Comparison of ENCODE assay signal across 8 cellular contexts in genomic region chr2:101698419-101699190, GRCh38. TPM values are rescaled to one million over a fixed set of nuclear protein-coding genes. Genes with fewer than 3 reads are reported as not detected.
A peak's percentile ranks its signal among the peaks of the same experiment; 100 is the strongest.
DNase-seq lines count a peak whose midpoint lies in the region; ATAC-seq and TF ChIP-seq lines count a peak whose summit lies in the region.

No MANE protein-coding gene starts in this region.

- H3K4me3 ChIP-seq in breast epithelium (peak overlapping the region; percentile 63 to 81 (median 71)), mesenchymal stem cell (ENCODE audit: insufficient read depth in 1 of 2, low read depth in 1 of 2, low read length in 2 of 2) (peak overlapping the region; percentile 74 to 94)

- H2BK120ac ChIP-seq in mesenchymal stem cell (ENCODE audit: low read depth, low read length) = peak overlapping the region; percentile 90

- H3K9me3 Mint-ChIP-seq in effector memory CD8-positive, alpha-beta T cell = peaks cover 0 to 7% of the 10 kb centered on the region in 2 donors

- H3K27me3 ChIP-seq in breast epithelium (no peaks in the 10 kb centered on the region), mesenchymal stem cell (ENCODE audit: control insufficient read depth in 1 of 2, insufficient read depth in 1 of 2, low read length in 2 of 2) (no peaks in the 10 kb centered on the region)

- peak overlapping the region; percentile 52 to 68 for H3K23ac ChIP-seq in mesenchymal stem cell (ENCODE audit: low read length in 2 of 2)

- 1% methylated on average over 8 of the region's 15 CpGs for WGBS in mesenchymal stem cell

- no peak overlapping the region for H3K27ac Mint-ChIP-seq in effector memory CD8-positive, alpha-beta T cell

- H3K79me1 ChIP-seq in mesenchymal stem cell (replicated peaks; ENCODE audit: low read length, poor library complexity, severe bottlenecking) = no peaks in the 10 kb centered on the region

- H3K18ac ChIP-seq in mesenchymal stem cell (ENCODE audit: low read depth in 1 of 2, low read length in 2 of 2) = peak overlapping the region; percentile 74 to 90

- intact Hi-C loops in breast epithelium (cut with DNase I; ENCODE audit: low total_unique reads) = no loop called here

- H2BK5ac ChIP-seq in mesenchymal stem cell (ENCODE audit: low read depth, low read length, poor library complexity, severe bottlenecking) = no peak overlapping the region

- peaks cover 18% of the 10 kb centered on the region for H3K36me3 Mint-ChIP-seq in effector memory CD8-positive, alpha-beta T cell (ENCODE audit: insufficient read depth)

- H3K9ac ChIP-seq in mesenchymal stem cell (ENCODE audit: low read length) = peak overlapping the region; percentile 97

- peaks cover 15 to 21% of the 10 kb centered on the region in 2 donors for H3K4me1 Mint-ChIP-seq in effector memory CD8-positive, alpha-beta T cell (ENCODE audit: low read depth in 2 of 2)

- H2BK15ac ChIP-seq in mesenchymal stem cell (ENCODE audit: low read depth, poor library complexity, severe bottlenecking) = no peak overlapping the region

- H2AK5ac ChIP-seq in mesenchymal stem cell (ENCODE audit: low read length, severe bottlenecking) = peak overlapping the region; percentile 35

- peak overlapping the region in 1 of 2 experiments; percentile 92 for H3K4ac ChIP-seq in mesenchymal stem cell (ENCODE audit: low read depth in 1 of 2, low read length in 2 of 2)

- H3K14ac ChIP-seq in mesenchymal stem cell (ENCODE audit: low read length in 2 of 2) = peak overlapping the region in 1 of 2 experiments; percentile 87

- H3K27ac ChIP-seq in breast epithelium (peak overlapping the region; percentile 74 to 94), mesenchymal stem cell (ENCODE audit: low read length, poor library complexity, severe bottlenecking) (peak overlapping the region; percentile 24)

- no peaks in the 10 kb centered on the region for H3K9me3 ChIP-seq in breast epithelium
- no peaks in the 10 kb centered on the region for H3K9me3 ChIP-seq in mesenchymal stem cell (ENCODE audit: control insufficient read depth, low read length)

- no peak overlapping the region for H3K4me3 Mint-ChIP-seq in effector memory CD8-positive, alpha-beta T cell

- peak overlapping the region in 1 of 2 experiments; percentile 31 for H2BK12ac ChIP-seq in mesenchymal stem cell (ENCODE audit: low read length in 2 of 2)

- H3K36me3 ChIP-seq in breast epithelium (no peaks in the 10 kb centered on the region), mesenchymal stem cell (ENCODE audit: control insufficient read depth in 1 of 2, insufficient read depth in 2 of 2, low read depth in 1 of 2, low read length in 2 of 2) (peaks cover 4 to 42% of the 10 kb centered on the region in 2 experiments)

- H3K27me3 Mint-ChIP-seq in effector memory CD8-positive, alpha-beta T cell = no peaks in the 10 kb centered on the region

- no peak for TF ChIP-seq CTCF in breast epithelium (IDR thresholded peaks at IDR 0.05)

- peak overlapping the region; percentile 38 for H4K8ac ChIP-seq in mesenchymal stem cell (ENCODE audit: low read length)

- ATAC-seq in GM18909 (IDR thresholded peaks at IDR 0.05; ENCODE audit: poor library complexity, unreplicated experiment) = no peak
- no peak for ATAC-seq in effector memory CD8-positive, alpha-beta T cell (replicated peaks)

- H3K4me2 ChIP-seq in mesenchymal stem cell (ENCODE audit: low read length, poor library complexity, severe bottlenecking) = peak overlapping the region; percentile 80

- H4K91ac ChIP-seq in mesenchymal stem cell (ENCODE audit: low read length) = peak overlapping the region; percentile 65

- no peak overlapping the region for H2AFZ ChIP-seq in mesenchymal stem cell (ENCODE audit: low read depth, low read length)

- DNase-seq in NCI-H510A treated with DMSO at 0.1 percent for 48 hours (lab: John Stamatoyannopoulos, UW) (peak; percentile 20), NCI-H510A (lab: John Stamatoyannopoulos, UW) (no peak), NCI-H1092 treated with DMSO at 0.1 percent for 48 hours (lab: John Stamatoyannopoulos, UW) (peak; percentile 33), breast epithelium (ENCODE audit: low spot score in 2 of 2) (no peak), mesenchymal stem cell (peak; percentile 44)
- no peak for DNase-seq in effector memory CD8-positive, alpha-beta T cell
- no peak for DNase-seq in activated CD4-positive, alpha-beta T cell treated with anti-CD3 and anti-CD28 coated beads for 1 hour

- no peaks in the 10 kb centered on the region for H3K4me1 ChIP-seq in breast epithelium
- peaks cover 3% of the 10 kb centered on the region for H3K4me1 ChIP-seq in mesenchymal stem cell (ENCODE audit: control insufficient read depth, insufficient read depth, low read depth, low read length)

- TF ChIP-seq POLR2A in breast epithelium (IDR thresholded peaks at IDR 0.05) = no peak

RNA-seq across cellular contexts. Expression of gene MAP4K4, which starts 1.1 kb away (rescaled TPM):
- total RNA-seq in breast epithelium = 10 to 100 TPM; 62.1 to 89.1 (median 74.7) TPM
- polyA plus RNA-seq in mesenchymal stem cell (2013, experiment 1 of 2) = 135 TPM
- polyA plus RNA-seq in mesenchymal stem cell (2013, experiment 2 of 2) = 130 TPM

Comparison
In these comparisons a context has a peak if more than half of its experiments do, and no peak if none do; other contexts are left out.
1. DNase-seq: peak in NCI-H510A treated with DMSO at 0.1 percent for 48 hours (single experiment), NCI-H1092 treated with DMSO at 0.1 percent for 48 hours (single experiment) and mesenchymal stem cell (single experiment); none in NCI-H510A (single experiment), breast epithelium (0 of 2), effector memory CD8-positive, alpha-beta T cell (0 of 3) and activated CD4-positive, alpha-beta T cell treated with anti-CD3 and anti-CD28 coated beads for 1 hour (single experiment).